In genomic region chr7:106117767-106118544, GRCh38 we compare ENCODE assay signal across 12 cellular contexts.
"Had no signal": no experiment of that assay in that cellular context is flagged by ENCODE, and none has a peak within 500 bp of the region (broad histone marks: within the 10 kb centered on the region; RNA-seq: fewer than 3 reads in every experiment).

No MANE protein-coding gene starts in this region.

- H3K4me3 Mint-ChIP-seq: activated naive CD8-positive, alpha-beta T cell; activated T-cell treated with anti-CD3 and anti-CD28 coated beads, Interleukin-2, amount 50 U/mL, for 4 hours; brain; endodermal cell had no signal

- H3K4me3 ChIP-seq: right lobe of liver had no signal

- ATAC-seq: activated T-cell treated with anti-CD3 and anti-CD28 coated beads, Interleukin-2, amount 50 U/mL, for 4 hours; left lobe of liver; right lobe of liver; stimulated activated naive CD8-positive, alpha-beta T cell treated with anti-CD3 and anti-CD28 coated beads, Interleukin-15, Interleukin-2, amounts not matched to agents 100 U/mL and 50 U/mL, for 24 hours had no signal

- H3K27me3 Mint-ChIP-seq: activated naive CD8-positive, alpha-beta T cell; brain had no signal

- H3K27ac Mint-ChIP-seq: activated naive CD8-positive, alpha-beta T cell; brain; endodermal cell had no signal

- H3K9me3 Mint-ChIP-seq: activated T-cell treated with anti-CD3 and anti-CD28 coated beads, Interleukin-2, amount 50 U/mL, for 4 hours; brain; endodermal cell had no signal

- DNase-seq: activated CD4-positive, alpha-beta T cell treated with anti-CD3 and anti-CD28 coated beads, Interleukin-2, amount 50 U/mL, for 48 hours; activated CD4-positive, CD25-positive, alpha-beta regulatory T cell treated with anti-CD3 and anti-CD28 coated beads, Interleukin-2, amount 50 U/mL, for 72 hours; activated effector memory CD4-positive, alpha-beta T cell treated with anti-CD3 and anti-CD28 coated beads, Interleukin-2, amount 50 U/mL, for 16 hours; activated T-cell treated with anti-CD3 and anti-CD28 coated beads, Interleukin-2, amount 50 U/mL, for 4 hours; amygdala; endodermal cell; mesenchymal stem cell; right lobe of liver; stimulated activated naive CD8-positive, alpha-beta T cell treated with anti-CD3 and anti-CD28 coated beads, Interleukin-15, Interleukin-2, amounts not matched to agents 100 U/mL and 50 U/mL, for 24 hours had no signal

- H3K27ac ChIP-seq: right lobe of liver had no signal

- H3K36me3 Mint-ChIP-seq: activated naive CD8-positive, alpha-beta T cell; brain had no signal

- H3K27me3 ChIP-seq: right lobe of liver had no signal

- H3K36me3 ChIP-seq: right lobe of liver had no signal

- H3K9me3 ChIP-seq: right lobe of liver had no signal
